ENCODE assay signal across 3 cellular contexts in the genomic region with DNA sequence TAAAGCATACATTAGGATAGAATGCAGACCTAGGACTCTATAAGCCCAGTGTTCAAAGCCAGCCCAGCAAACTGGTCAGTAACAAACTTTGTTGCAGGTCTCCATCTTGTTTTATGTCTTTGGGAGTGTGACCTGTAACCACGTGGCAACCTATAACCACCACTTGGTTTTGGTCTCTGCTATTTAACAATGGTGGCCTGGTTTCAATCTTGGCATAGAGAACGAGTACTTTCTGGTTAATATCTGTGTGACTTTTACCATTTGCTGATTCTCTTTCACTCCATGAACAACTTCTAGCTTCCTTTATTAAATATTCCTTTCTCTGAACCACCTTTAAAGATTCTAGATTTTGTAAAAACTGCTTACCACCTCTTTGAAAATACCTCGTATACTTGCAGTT.
"Had no signal": no experiment of that assay in that cellular context is flagged by ENCODE, and none has a peak within 500 bp of the region (broad histone marks: within the 10 kb centered on the region; RNA-seq: fewer than 3 reads in every experiment).

No MANE protein-coding gene starts in this region.

- ATAC-seq: GM12878 had no signal

- DNase-seq: GDM1, GF-D8 had no signal

- H3K4me3 ChIP-seq: GM12878 had no signal
